In genomic region chr15:64092075-64092820, GRCh38 we compare ENCODE assay signal across 8 cellular contexts. TPM values are rescaled to one million over a fixed set of nuclear protein-coding genes. Genes with fewer than 3 reads are reported as not detected.
DNase-seq lines count a peak whose midpoint lies in the region; ATAC-seq and TF ChIP-seq lines count a peak whose summit lies in the region.

No MANE protein-coding gene starts in this region.

- peaks cover 50% of the 10 kb centered on the region for H3K36me3 Mint-ChIP-seq in activated T-helper 17 cell treated with anti-CD3 and anti-CD28 coated beads, Interleukin-2, amount 50 U/mL, for 72 hours (ENCODE audit: low read depth)

- H3K27me3 Mint-ChIP-seq in activated T-helper 17 cell treated with anti-CD3 and anti-CD28 coated beads, Interleukin-2, amount 50 U/mL, for 72 hours, result no peaks in the 10 kb centered on the region

- TF ChIP-seq RAD21 in HCT116 (IDR thresholded peaks at IDR 0.05; ENCODE audit: low read depth) (no peak; the same call in none of the 2 replicates), liver (IDR thresholded peaks at IDR 0.05) (peak; percentile 56 to 62)

- no peaks in the 10 kb centered on the region for H3K27me3 ChIP-seq in HCT116 (ENCODE audit: insufficient read depth, low read length)
- no peaks in the 10 kb centered on the region for H3K27me3 ChIP-seq in liver (ENCODE audit: control insufficient read depth in 4 of 4, insufficient read depth in 4 of 4, low read length in 3 of 4)

- H3K9me2 ChIP-seq in HCT116 (ENCODE audit: insufficient read depth), result no peaks in the 10 kb centered on the region

- H3K4me2 ChIP-seq in HCT116 (ENCODE audit: low read length), result peak overlapping the region; percentile 76

- H3K27ac ChIP-seq in HCT116 (ENCODE audit: low read depth, low read length) (peak overlapping the region; percentile 65; the same call in 1 of the 2 replicates), liver (ENCODE audit: low read depth in 1 of 2, low read length in 2 of 2) (peak overlapping the region; percentile 79 to 93)

- H3K79me2 ChIP-seq in HCT116 (ENCODE audit: insufficient read depth, low read length), result peaks cover 76% of the 10 kb centered on the region

- CTCF ChIA-PET in HCT116 (lab: Charles Lee), result interaction anchor here (0.7 to 1.8 kb wide), 3 partner anchors 61 to 626 kb away, joined by 3 to 11 read pairs (median 3); no protein-coding TSS in a partner anchor

- H3K4me3 ChIP-seq in HCT116 (replicated peaks in 1 of 2; ENCODE audit: low read depth in 1 of 2, low read length in 2 of 2) (peak overlapping the region; percentile 85 to 96), liver (ENCODE audit: low read depth in 1 of 3, low read length in 3 of 3) (peak overlapping the region; percentile 79 to 92 (median 81))

- POLR2A ChIA-PET in HCT116 (lab: Charles Lee), result no interaction called here

- intact Hi-C loops in HCT116 (cut with micrococcal nuclease) (no loop called here), left colon (cut with DNase I, micrococcal nuclease) (no loop called here)

- peak overlapping the region; percentile 99 for H3K27ac Mint-ChIP-seq in activated T-helper 17 cell treated with anti-CD3 and anti-CD28 coated beads, Interleukin-2, amount 50 U/mL, for 72 hours

- TF ChIP-seq CTCF in HCT116 (IDR thresholded peaks at IDR 0.05 in 2 of 3, conservative IDR thresholded peaks at IDR 0.05 in 1 of 3; ENCODE audit: borderline replicate concordance in 1 of 3, insufficient read depth in 1 of 3, low read depth in 2 of 3, low read length in 2 of 3) (peak in 2 of 3 experiments; percentile 23 to 38; a peak in 3 of 6 replicates), liver (IDR thresholded peaks at IDR 0.05; ENCODE audit: low read depth, low read length, missing input control) (peak; percentile 28)

- no TSS peak for BruUV-seq in HCT116 (replicated peaks; lab: Mats Ljungman, UMichigan)

- H4K20me1 ChIP-seq in HCT116 (ENCODE audit: insufficient read depth), result 0 out of 2 replicates have a peak, but pooled peaks cover 4% of the 10 kb centered on the region

- H3K4me3 Mint-ChIP-seq in activated T-helper 17 cell treated with anti-CD3 and anti-CD28 coated beads, Interleukin-2, amount 50 U/mL, for 72 hours, result peak overlapping the region; percentile 97

- RAD21 ChIA-PET in HCT116 (lab: Charles Lee; ENCODE audit: low non-redundant PET in 1 of 2, low total read pairs in 2 of 2, uncharacterized antibody in 2 of 2, unreplicated experiment in 2 of 2), result no interaction called here

- DNase-seq in AML-193 (lab: John Stamatoyannopoulos, UW) (peak; percentile 20 to 41), HCT116 (ENCODE audit: low read depth, low spot score) (no peak), cortex of kidney (lab: John Stamatoyannopoulos, UW) (no peak), NCI-H774 (lab: John Stamatoyannopoulos, UW) (no peak), left colon (no peak)

- ATAC-seq in HCT116 (no peak), GM18909 (IDR thresholded peaks at IDR 0.05; ENCODE audit: poor library complexity, unreplicated experiment) (no peak), left colon (no peak)
- ATAC-seq in activated T-helper 17 cell treated with anti-CD3 and anti-CD28 coated beads, Interleukin-2, amount 50 U/mL, for 72 hours (replicated peaks), result no peak

- H3K9me3 Mint-ChIP-seq in activated T-helper 17 cell treated with anti-CD3 and anti-CD28 coated beads, Interleukin-2, amount 50 U/mL, for 72 hours, result no peaks in the 10 kb centered on the region

- H3K36me3 ChIP-seq in HCT116 (ENCODE audit: control insufficient read depth in 1 of 2, insufficient read depth in 2 of 2, low read length in 2 of 2) (peaks cover 8 to 16% of the 10 kb centered on the region in 2 experiments), liver (ENCODE audit: control insufficient read depth in 4 of 4, insufficient read depth in 3 of 4, low read depth in 1 of 4, low read length in 3 of 4) (peaks cover 0 to 11% (median 7%) of the 10 kb centered on the region in 4 donors)

- TF ChIP-seq POLR2A in HCT116 (IDR thresholded peaks at IDR 0.05; ENCODE audit: borderline replicate concordance, extremely low read depth, insufficient read depth, insufficient read length), result no peak

- peaks cover 22 to 33% of the 10 kb centered on the region in 2 experiments for H3K4me1 ChIP-seq in HCT116 (ENCODE audit: control insufficient read depth in 1 of 2, insufficient read depth in 2 of 2, low read length in 2 of 2)
- H3K4me1 ChIP-seq in liver (ENCODE audit: control insufficient read depth in 4 of 4, insufficient read depth in 4 of 4, low read length in 3 of 4), result peaks cover 6 to 44% (median 38%) of the 10 kb centered on the region in 4 donors

- peaks cover 27% of the 10 kb centered on the region for H3K4me1 Mint-ChIP-seq in activated T-helper 17 cell treated with anti-CD3 and anti-CD28 coated beads, Interleukin-2, amount 50 U/mL, for 72 hours

- no peak overlapping the region for H2AFZ ChIP-seq in HCT116 (ENCODE audit: low read depth, low read length, poor library complexity, severe bottlenecking)

- H3K9me3 ChIP-seq in HCT116 (ENCODE audit: control insufficient read depth in 1 of 2, insufficient read depth in 1 of 2, low read depth in 1 of 2, low read length in 2 of 2) (no peaks in the 10 kb centered on the region), liver (ENCODE audit: control insufficient read depth in 4 of 4, low read length in 3 of 4) (no peaks in the 10 kb centered on the region)

- peak overlapping the region; percentile 86 for H3K9ac ChIP-seq in HCT116 (ENCODE audit: low read length)
- H3K9ac ChIP-seq in liver (ENCODE audit: low read depth in 1 of 2, low read length in 2 of 2), result peak overlapping the region; percentile 52 to 86

TF ChIP-seq in HCT116, 20 proteins besides CTCF, POLR2A, EP300 and RAD21:
- TF ChIP-seq JUND (IDR thresholded peaks at IDR 0.05), result no peak
- TF ChIP-seq POLR2AphosphoS5 (IDR thresholded peaks at IDR 0.05; ENCODE audit: low read depth, low read length), result no peak
- TF ChIP-seq ZNF274 (IDR thresholded peaks at IDR 0.05; ENCODE audit: low read depth, low read length), result no peak
- TF ChIP-seq ATF3 (IDR thresholded peaks at IDR 0.05), result no peak
TF ChIP-seq in HCT116: peak in this region for 0.

TF ChIP-seq in liver, 16 proteins besides CTCF, POLR2A, EP300 and RAD21:
- TF ChIP-seq JUND (IDR thresholded peaks at IDR 0.05), result peak in 1 of 2 donors; percentile 9
- peak; percentile 0 for TF ChIP-seq HNF4G (IDR thresholded peaks at IDR 0.05)
- TF ChIP-seq ZBTB33 (IDR thresholded peaks at IDR 0.05), result peak; percentile 17
- no peak for TF ChIP-seq TAF1 (conservative IDR thresholded peaks at IDR 0.05)
- TF ChIP-seq YY1 (IDR thresholded peaks at IDR 0.05), result no peak

RNA-seq across cellular contexts. Expression of gene CIAO2A, which starts 1.4 kb away (rescaled TPM):
- 69.3 TPM for total RNA-seq in HCT116 (2021; ENCODE audit: unreplicated experiment)
- 21.0 and 37.8 TPM in 2 replicates for polyA plus RNA-seq in HCT116 (2012)
- total RNA-seq in activated T-helper 17 cell treated with anti-CD3 and anti-CD28 coated beads, Interleukin-2, amount 50 U/mL, for 72 hours, result 10 to 100 TPM; 71.7 to 99.1 TPM
- 100 to 1,000 TPM; 124 to 147 TPM for total RNA-seq in liver
- polyA plus RNA-seq in liver, result 100 to 1,000 TPM; 171 to 404 TPM
- total RNA-seq in left colon, result 100 to 1,000 TPM in 1 of 2 donors, 10 to 100 TPM in 1; 86.5 to 106 TPM

RNA-seq across cellular contexts. Expression of gene SNX1, which starts 3.5 kb away (rescaled TPM):
- 91.9 TPM for total RNA-seq in HCT116 (2021; ENCODE audit: unreplicated experiment)
- 43.7 and 53.9 TPM in 2 replicates for polyA plus RNA-seq in HCT116 (2012)
- total RNA-seq in activated T-helper 17 cell treated with anti-CD3 and anti-CD28 coated beads, Interleukin-2, amount 50 U/mL, for 72 hours, result 100 to 1,000 TPM in 1 of 2 donors, 10 to 100 TPM in 1; 91.3 to 126 TPM
- 10 to 100 TPM; 40.0 to 67.4 TPM for total RNA-seq in liver
- 10 to 100 TPM; 44.4 to 45.6 TPM for polyA plus RNA-seq in liver
- total RNA-seq in left colon, result 100 to 1,000 TPM; 103 to 110 TPM

RNA-seq across cellular contexts. Expression of gene DAPK2, which starts 46.0 kb away (rescaled TPM):
- total RNA-seq in HCT116 (2021; ENCODE audit: unreplicated experiment), result 4.8 TPM
- polyA plus RNA-seq in HCT116 (2012), result 2.9 and 3.2 TPM in 2 replicates
- total RNA-seq in activated T-helper 17 cell treated with anti-CD3 and anti-CD28 coated beads, Interleukin-2, amount 50 U/mL, for 72 hours, result 10 to 100 TPM in 1 of 2 donors, under 1 TPM in 1; 0.82 to 10.6 TPM
- total RNA-seq in liver, result 1 to 10 TPM; 1.1 to 3.6 TPM
- 1 to 10 TPM; 1.0 to 1.1 TPM for polyA plus RNA-seq in liver
- 10 to 100 TPM; 48.8 to 58.3 TPM for total RNA-seq in left colon

RNA-seq across cellular contexts. Expression of gene SNX22, which starts 59.3 kb away (rescaled TPM):
- total RNA-seq in HCT116 (2021; ENCODE audit: unreplicated experiment) (6.3 TPM), liver (10 to 100 TPM in 1 of 2 donors, 1 to 10 TPM in 1; 2.2 to 37.4 TPM), left colon (under 1 TPM; 0.34 to 0.73 TPM)
- 3.3 and 4.0 TPM in 2 replicates for polyA plus RNA-seq in HCT116 (2012)
- under 1 TPM; 0.26 to 0.77 TPM for total RNA-seq in activated T-helper 17 cell treated with anti-CD3 and anti-CD28 coated beads, Interleukin-2, amount 50 U/mL, for 72 hours
- polyA plus RNA-seq in liver, result 1 to 10 TPM; 2.4 to 3.7 TPM

Comparison
In these comparisons a context has a peak if more than half of its experiments do, and no peak if none do; other contexts are left out.
1. DNase-seq: peak in AML-193 (2 of 2); none in HCT116 (single experiment), cortex of kidney (single experiment), NCI-H774 (single experiment) and left colon (0 of 2).